In genomic region chr17:65122836-65123756, GRCh38 we compare ENCODE assay signal across 8 cellular contexts. TPM values are rescaled to one million over a fixed set of nuclear protein-coding genes. Genes with fewer than 3 reads are reported as not detected.
DNase-seq lines count a peak whose midpoint lies in the region; ATAC-seq, FAIRE-seq and TF ChIP-seq lines count a peak whose summit lies in the region.

No MANE protein-coding gene starts in this region.

- in situ Hi-C loops in HepG2 (cut with HindIII; ENCODE audit: extremely low pct_ligation_motif_present, low pct_unique_long_range_greater_than_20kb): no loop called here

- peak overlapping the region; percentile 53 to 75 (median 67) for H3K4me3 ChIP-seq in HepG2 (replicated peaks in 1 of 3; ENCODE audit: insufficient read depth in 1 of 3, low read depth in 2 of 3, low read length in 3 of 3)

- no peaks in the 10 kb centered on the region for H3K36me3 Mint-ChIP-seq in dendritic cell treated with granulocyte-macrophage colony-stimulating factor and Interleukin-4, amounts not matched to agents 40 ng/mL and 50 ng/mL, for 4 days (ENCODE audit: low read depth)

- no peak; the same call in 1 of the 2 replicates for TF ChIP-seq CTCF in HepG2 (CRISPR knock-in tag; IDR thresholded peaks at IDR 0.05)

- H3K4me2 ChIP-seq in HepG2 (ENCODE audit: low read depth, low read length): peak overlapping the region; percentile 89

- CTCF ChIA-PET in HepG2 (lab: Yijun Ruan, JAX; ENCODE audit: low intra/inter-chr PET ratio, low total read pairs): no interaction called here

- no peaks in the 10 kb centered on the region for H3K36me3 ChIP-seq in HepG2 (replicated peaks in 1 of 2; ENCODE audit: control insufficient read depth in 1 of 2, insufficient read depth in 2 of 2, low read length in 2 of 2)

- no peak for TF ChIP-seq RAD21 in HepG2 (CRISPR knock-in tag; IDR thresholded peaks at IDR 0.05)

- peak overlapping the region; percentile 42 for H3K27ac ChIP-seq in HepG2 (ENCODE audit: extremely low read length, insufficient read depth, low read length)

- peaks cover 8% of the 10 kb centered on the region for H3K9me3 Mint-ChIP-seq in dendritic cell treated with granulocyte-macrophage colony-stimulating factor and Interleukin-4, amounts not matched to agents 40 ng/mL and 50 ng/mL, for 4 days

- H3K4me1 Mint-ChIP-seq in dendritic cell treated with granulocyte-macrophage colony-stimulating factor and Interleukin-4, amounts not matched to agents 40 ng/mL and 50 ng/mL, for 4 days (ENCODE audit: low read depth): peaks cover 20% of the 10 kb centered on the region

- H3K27me3 ChIP-seq in HepG2 (ENCODE audit: control insufficient read depth in 1 of 2, insufficient read depth in 2 of 2, low read length in 2 of 2): peaks cover 2 to 7% of the 10 kb centered on the region in 2 experiments; a peak in 3 of 5 replicates

- intact Hi-C loops in dendritic cell treated with granulocyte-macrophage colony-stimulating factor and Interleukin-4, amounts not matched to agents 40 ng/mL and 50 ng/mL, for 4 days (cut with micrococcal nuclease): no loop called here
- intact Hi-C loops in HepG2 (cut with micrococcal nuclease; ENCODE audit: unreplicated experiment): no loop called here

- WGBS in HepG2 (ENCODE audit: low lambda C conversion rate): 24% methylated on average over 32 of the region's 55 CpGs

- H3K27me3 Mint-ChIP-seq in dendritic cell treated with granulocyte-macrophage colony-stimulating factor and Interleukin-4, amounts not matched to agents 40 ng/mL and 50 ng/mL, for 4 days: peaks cover 11% of the 10 kb centered on the region

- DNase-seq in AG20443 (ENCODE audit: low spot score) (peak; percentile 94), NCI-H524 treated with DMSO at 0.1 percent for 48 hours (lab: John Stamatoyannopoulos, UW) (peak; percentile 79), HepG2 (ENCODE audit: low spot score) (peak; percentile 83)
- DNase-seq in activated CD4-positive, alpha-beta T cell treated with anti-CD3 and anti-CD28 coated beads, Interleukin-2, amount 50 U/mL, for 1 hour: peak; percentile 74
- peak; percentile 74 for DNase-seq in stimulated activated CD4-positive, alpha-beta T cell treated with anti-CD3 and anti-CD28 coated beads, Interleukin-2, amount 100 ng/mL, for 4 hours (ENCODE audit: low read depth)

- peaks cover 22% of the 10 kb centered on the region for H3K4me1 ChIP-seq in HepG2 (ENCODE audit: insufficient read depth, low read length)

- peak overlapping the region; percentile 98 for H3K27ac Mint-ChIP-seq in dendritic cell treated with granulocyte-macrophage colony-stimulating factor and Interleukin-4, amounts not matched to agents 40 ng/mL and 50 ng/mL, for 4 days

- BruUV-seq in HepG2 (replicated peaks; lab: Mats Ljungman, UMichigan): TSS peak; percentile 98

- H4K20me1 ChIP-seq in HepG2 (ENCODE audit: insufficient read depth, low read length): no peaks in the 10 kb centered on the region

- FAIRE-seq in HepG2 (lab: Jason Lieb, UNC): peak; percentile 89

- H2AFZ ChIP-seq in HepG2 (ENCODE audit: low read length): peak overlapping the region; percentile 98

- ATAC-seq in HG03432 (IDR thresholded peaks at IDR 0.05; ENCODE audit: unreplicated experiment) (peak; percentile 75), HepG2 (peak; percentile 94)

- H3K9ac ChIP-seq in HepG2 (ENCODE audit: insufficient read depth, low read depth, low read length): peak overlapping the region; percentile 68

- TF ChIP-seq POLR2A in GM19193 (IDR thresholded peaks at IDR 0.05; ENCODE audit: extremely low read depth, insufficient read depth, insufficient read length): peak; percentile 81
- peak; percentile 76 to 88 for TF ChIP-seq POLR2A in HepG2 (IDR thresholded peaks at IDR 0.05; ENCODE audit: insufficient read depth in 1 of 2, low read depth in 2 of 2, low read length in 2 of 2)

- POLR2A ChIA-PET in HepG2 (lab: Yijun Ruan, JAX): interaction anchor here (0.5 to 1.8 kb wide), 12 partner anchors 9 to 1107 kb away, joined by 3 to 11 read pairs (median 3); partner anchors contain the start of genes GNA13 and LRRC37A3

- peak overlapping the region; percentile 90 for H3K4me3 Mint-ChIP-seq in dendritic cell treated with granulocyte-macrophage colony-stimulating factor and Interleukin-4, amounts not matched to agents 40 ng/mL and 50 ng/mL, for 4 days

- TF ChIP-seq EP300 in HepG2 (IDR thresholded peaks at IDR 0.05; ENCODE audit: low read depth in 2 of 2, low read length in 2 of 2): no peak
- no peak for TF ChIP-seq EP300 in HepG2 (CRISPR knock-in tag; IDR thresholded peaks at IDR 0.05; ENCODE audit: borderline replicate concordance)

- no peaks in the 10 kb centered on the region for H3K79me2 ChIP-seq in HepG2 (ENCODE audit: insufficient read depth, low read length)

- no peaks in the 10 kb centered on the region for H3K9me3 ChIP-seq in HepG2 (ENCODE audit: low read length)

TF ChIP-seq in HepG2, 621 proteins besides CTCF, POLR2A, EP300 and RAD21 (continues in another document):
- TF ChIP-seq CHD2 (IDR thresholded peaks at IDR 0.05; ENCODE audit: low read depth, low read length) (peak; percentile 33; the same call in 1 of the 2 replicates), CBX2 (IDR thresholded peaks at IDR 0.05; ENCODE audit: low read depth, low read length) (no peak), CBX2 (CRISPR knock-in tag; IDR thresholded peaks at IDR 0.05; ENCODE audit: low read depth) (no peak), ARNTL (CRISPR knock-in tag; IDR thresholded peaks at IDR 0.05) (0 out of 2 replicates have a peak, but pooled peaks have one; percentile 23), ZNF101 (CRISPR knock-in tag; IDR thresholded peaks at IDR 0.05; ENCODE audit: borderline replicate concordance, low read depth) (no peak), KDM5B (CRISPR knock-in tag; IDR thresholded peaks at IDR 0.05; ENCODE audit: borderline replicate concordance) (peak; percentile 52; the same call in 1 of the 2 replicates), AGO2 (optimal IDR thresholded peaks at IDR 0.05; ENCODE audit: low read depth, low read length) (no peak), ZNF138 (CRISPR knock-in tag; IDR thresholded peaks at IDR 0.05; ENCODE audit: low read depth) (no peak), ATRX (CRISPR knock-in tag; IDR thresholded peaks at IDR 0.05; ENCODE audit: borderline replicate concordance) (no peak), ZSCAN12 (CRISPR knock-in tag; IDR thresholded peaks at IDR 0.05) (no peak)
- TF ChIP-seq, protein P1, sequence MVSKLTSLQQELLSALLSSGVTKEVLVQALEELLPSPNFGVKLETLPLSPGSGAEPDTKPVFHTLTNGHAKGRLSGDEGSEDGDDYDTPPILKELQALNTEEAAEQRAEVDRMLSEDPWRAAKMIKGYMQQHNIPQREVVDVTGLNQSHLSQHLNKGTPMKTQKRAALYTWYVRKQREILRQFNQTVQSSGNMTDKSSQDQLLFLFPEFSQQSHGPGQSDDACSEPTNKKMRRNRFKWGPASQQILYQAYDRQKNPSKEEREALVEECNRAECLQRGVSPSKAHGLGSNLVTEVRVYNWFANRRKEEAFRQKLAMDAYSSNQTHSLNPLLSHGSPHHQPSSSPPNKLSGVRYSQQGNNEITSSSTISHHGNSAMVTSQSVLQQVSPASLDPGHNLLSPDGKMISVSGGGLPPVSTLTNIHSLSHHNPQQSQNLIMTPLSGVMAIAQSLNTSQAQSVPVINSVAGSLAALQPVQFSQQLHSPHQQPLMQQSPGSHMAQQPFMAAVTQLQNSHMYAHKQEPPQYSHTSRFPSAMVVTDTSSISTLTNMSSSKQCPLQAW (CRISPR knock-in tag; IDR thresholded peaks at IDR 0.05): peak; percentile 88
- TF ChIP-seq, protein P2, sequence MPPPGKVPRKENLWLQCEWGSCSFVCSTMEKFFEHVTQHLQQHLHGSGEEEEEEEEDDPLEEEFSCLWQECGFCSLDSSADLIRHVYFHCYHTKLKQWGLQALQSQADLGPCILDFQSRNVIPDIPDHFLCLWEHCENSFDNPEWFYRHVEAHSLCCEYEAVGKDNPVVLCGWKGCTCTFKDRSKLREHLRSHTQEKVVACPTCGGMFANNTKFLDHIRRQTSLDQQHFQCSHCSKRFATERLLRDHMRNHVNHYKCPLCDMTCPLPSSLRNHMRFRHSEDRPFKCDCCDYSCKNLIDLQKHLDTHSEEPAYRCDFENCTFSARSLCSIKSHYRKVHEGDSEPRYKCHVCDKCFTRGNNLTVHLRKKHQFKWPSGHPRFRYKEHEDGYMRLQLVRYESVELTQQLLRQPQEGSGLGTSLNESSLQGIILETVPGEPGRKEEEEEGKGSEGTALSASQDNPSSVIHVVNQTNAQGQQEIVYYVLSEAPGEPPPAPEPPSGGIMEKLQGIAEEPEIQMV (CRISPR knock-in tag; IDR thresholded peaks at IDR 0.05; ENCODE audit: low read depth): no peak

RNA-seq across cellular contexts. Expression of gene RGS9, which starts 14.1 kb away (rescaled TPM):
- 0.44 and 0.66 TPM in 2 replicates for total RNA-seq in HepG2 (2016; rRNA removed; fragmentation: Illumina TruSeq; extraction: Trizol)
- 0.62 and 2.1 TPM in 2 replicates for total RNA-seq in HepG2 (2016; cell fraction: cytosol; rRNA removed; fragmentation: Illumina TruSeq; extraction: Trizol; ENCODE audit: low read depth)
- total RNA-seq in HepG2 (2016; cell fraction: insoluble cytoplasmic fraction; rRNA removed; fragmentation: Illumina TruSeq; extraction: Trizol): 0.13 and 0.37 TPM in 2 replicates
- total RNA-seq in HepG2 (2016; cell fraction: membrane; rRNA removed; fragmentation: Illumina TruSeq; extraction: Trizol): 1.5 and 2.3 TPM in 2 replicates
- total RNA-seq in HepG2 (2016; cell fraction: nucleus; rRNA removed; fragmentation: Illumina TruSeq; extraction: Trizol): not detected in 2 replicates
- polyA plus RNA-seq in HepG2 (2011; rRNA removed): 0.43 and 0.74 TPM in 2 replicates
- 0.22 and 0.24 TPM in 2 replicates for polyA plus RNA-seq in HepG2 (2011; cell fraction: cytosol; rRNA removed)
- polyA plus RNA-seq in HepG2 (2011; cell fraction: nucleus; rRNA removed): 0.06 and 0.10 TPM in 2 replicates
- polyA plus RNA-seq in HepG2 (2012): 0.47 and 0.65 TPM in 2 replicates
- polyA plus RNA-seq in HepG2 (2016; cell fraction: cytosol; fragmentation: Illumina TruSeq; extraction: Trizol; ENCODE audit: low read depth): 1.7 and 2.2 TPM in 2 replicates
- polyA plus RNA-seq in HepG2 (2016; cell fraction: insoluble cytoplasmic fraction; fragmentation: Illumina TruSeq; extraction: Trizol; ENCODE audit: low read depth): 0.62 and 0.74 TPM in 2 replicates
- 1.2 and 1.8 TPM in 2 replicates for polyA plus RNA-seq in HepG2 (2016; cell fraction: membrane; fragmentation: Illumina TruSeq; extraction: Trizol; ENCODE audit: low read depth)
- polyA plus RNA-seq in HepG2 (2016; cell fraction: nucleus; fragmentation: Illumina TruSeq; extraction: Trizol; ENCODE audit: insufficient read depth, low read depth): 0.29 and 0.72 TPM in 2 replicates
- polyA minus RNA-seq in HepG2 (2011; rRNA and poly(A)+ RNA removed; ENCODE audit: low replicate concordance): 0.20 and 0.23 TPM in 2 replicates
- not detected in 2 replicates for polyA minus RNA-seq in HepG2 (2011; cell fraction: cytosol; rRNA and poly(A)+ RNA removed)
- polyA minus RNA-seq in HepG2 (2011; cell fraction: nucleus; rRNA and poly(A)+ RNA removed): 0.13 TPM in 1 of 2 replicates, not detected in the other

Comparison
In these comparisons a context has a peak if more than half of its experiments do, and no peak if none do; other contexts are left out.
1. Peak in every context shown above with its lines: DNase-seq, ATAC-seq, H3K4me3 ChIP-seq and H3K27ac ChIP-seq.